34 cellular contexts compared by ENCODE assay signal in the genomic region with DNA sequence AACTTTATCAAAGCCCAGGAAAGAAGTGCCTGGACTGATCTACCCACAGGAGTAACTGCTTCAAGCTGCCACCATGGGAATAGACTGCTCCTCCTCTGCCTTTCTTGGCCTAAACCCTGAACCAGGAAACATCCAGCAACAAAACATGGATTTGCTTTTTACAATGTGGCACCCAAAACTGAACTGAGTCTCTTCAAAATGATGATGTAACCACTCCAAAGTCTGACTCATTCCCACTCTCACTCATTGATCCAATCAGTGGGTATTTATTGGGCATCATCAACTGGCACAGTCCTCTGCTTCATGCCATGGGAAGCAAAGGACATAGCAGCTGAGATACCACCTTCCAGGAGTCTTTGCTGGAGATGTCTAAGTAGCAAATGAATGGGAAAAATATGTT. TPM values are rescaled to one million over a fixed set of nuclear protein-coding genes. Genes with fewer than 3 reads are reported as not detected.
"Had no signal": no experiment of that assay in that cellular context is flagged by ENCODE, and none has a peak within 500 bp of the region (broad histone marks: within the 10 kb centered on the region; RNA-seq: fewer than 3 reads in every experiment).

No MANE protein-coding gene starts in this region.

- H3K4me2 ChIP-seq: hepatocyte had no signal

- H3K27ac ChIP-seq: brain microvascular endothelial cell, esophagus squamous epithelium, gastroesophageal sphincter, heart right ventricle, hepatocyte had no signal

- FAIRE-seq: astrocyte, colon had no signal

- H3K4me1 ChIP-seq: esophagus squamous epithelium, gastroesophageal sphincter, heart right ventricle had no signal

- DNase-seq: activated CD4-positive, alpha-beta memory T cell treated with anti-CD3 and anti-CD28 coated beads, Interleukin-2, amount 10 ng/mL, durations not matched to agents 7 days and 5 days; activated CD4-positive, alpha-beta T cell treated with anti-CD3 and anti-CD28 coated beads for 1 hour; activated CD4-positive, alpha-beta T cell treated with anti-CD3 and anti-CD28 coated beads for 4 hours; activated CD4-positive, alpha-beta T cell treated with anti-CD3 and anti-CD28 coated beads, Interleukin-2, amount 10 ng/mL, durations not matched to agents 7 days and 5 days; activated CD4-positive, alpha-beta T cell treated with anti-CD3 and anti-CD28 coated beads, Interleukin-2, amount 50 U/mL, for 4 hours; activated CD4-positive, CD25-positive, alpha-beta regulatory T cell; activated CD8-positive, alpha-beta memory T cell treated with anti-CD3 and anti-CD28 coated beads, Interleukin-2, amount 50 U/mL, for 48 hours; activated gamma-delta T cell; activated naive CD4-positive, alpha-beta T cell treated with anti-CD3 and anti-CD28 coated beads, Interleukin-2, amount 50 U/mL, for 16 hours; activated naive CD4-positive, alpha-beta T cell treated with Interleukin-2 at 50 U/mL for 16 hours; activated T-cell treated with anti-CD3 and anti-CD28 coated beads for 4 hours; activated T-cell treated with anti-CD3 and anti-CD28 coated beads, Interleukin-2, amount 50 U/mL, for 24 hours; activated T-cell treated with anti-CD3 and anti-CD28 coated beads, Interleukin-2, amount 50 U/mL, for 72 hours; amniotic stem cell; anterior cingulate cortex; brain microvascular endothelial cell; caudate nucleus; effector memory CD4-positive, alpha-beta T cell; endodermal cell; erythroblast; esophagus squamous epithelium; foreskin melanocyte; heart right ventricle; T-helper 2 cell had no signal

- ATAC-seq: activated T-cell treated with anti-CD3 and anti-CD28 coated beads, Interleukin-2, amount 50 U/mL, for 72 hours; gastroesophageal sphincter; heart right ventricle had no signal

- H3K9me3 ChIP-seq: esophagus squamous epithelium had no signal

- H3K4me3 ChIP-seq: esophagus squamous epithelium, gastroesophageal sphincter, heart right ventricle, hepatocyte had no signal

- H3K27me3 ChIP-seq: brain microvascular endothelial cell, gastroesophageal sphincter, heart right ventricle, hepatocyte had no signal

- H3K79me2 ChIP-seq: hepatocyte had no signal

- H3K36me3 ChIP-seq: brain microvascular endothelial cell, esophagus squamous epithelium, gastroesophageal sphincter, heart right ventricle had no signal

- H2AFZ ChIP-seq: hepatocyte had no signal

RNA-seq across cellular contexts. Expression of gene CYP4A22, which starts 23.5 kb away (rescaled TPM):
- total RNA-seq: activated CD4-positive, alpha-beta memory T cell treated with anti-CD3 and anti-CD28 coated beads, Interleukin-2, amount 10 ng/mL, durations not matched to agents 7 days and 5 days; activated CD4-positive, alpha-beta T cell treated with anti-CD3 and anti-CD28 coated beads, Interleukin-2, amount 10 ng/mL, durations not matched to agents 7 days and 5 days; activated T-cell treated with anti-CD3 and anti-CD28 coated beads, Interleukin-2, amount 50 U/mL, for 72 hours; astrocyte; chondrocyte; dermis microvascular lymphatic vessel endothelial cell; fibroblast of lung; fibroblast of villous mesenchyme; glomerular endothelial cell; heart right ventricle; T-helper 1 cell treated with Interleukin-12 subunit alpha and Interleukin-12 subunit beta and Interleukin-4 antibody, amounts not matched to agents 30 ng/mL and 1 ng/mL, for 36 hours had no signal
- polyA plus RNA-seq: fibroblast of lung, heart right ventricle had no signal

RNA-seq across cellular contexts. Expression of gene PDZK1IP1, which starts 29.1 kb away (rescaled TPM):
- total RNA-seq: activated CD4-positive, alpha-beta memory T cell treated with anti-CD3 and anti-CD28 coated beads, Interleukin-2, amount 10 ng/mL, durations not matched to agents 7 days and 5 days; activated CD4-positive, alpha-beta T cell treated with anti-CD3 and anti-CD28 coated beads, Interleukin-2, amount 10 ng/mL, durations not matched to agents 7 days and 5 days; activated T-cell treated with anti-CD3 and anti-CD28 coated beads, Interleukin-2, amount 50 U/mL, for 72 hours; chondrocyte; endodermal cell; fibroblast of lung; glomerular endothelial cell; T-helper 1 cell treated with Interleukin-12 subunit alpha and Interleukin-12 subunit beta and Interleukin-4 antibody, amounts not matched to agents 30 ng/mL and 1 ng/mL, for 36 hours had no signal
- polyA plus RNA-seq: fibroblast of lung had no signal
